1 cellular context compared by ENCODE assay signal in the genomic region with DNA sequence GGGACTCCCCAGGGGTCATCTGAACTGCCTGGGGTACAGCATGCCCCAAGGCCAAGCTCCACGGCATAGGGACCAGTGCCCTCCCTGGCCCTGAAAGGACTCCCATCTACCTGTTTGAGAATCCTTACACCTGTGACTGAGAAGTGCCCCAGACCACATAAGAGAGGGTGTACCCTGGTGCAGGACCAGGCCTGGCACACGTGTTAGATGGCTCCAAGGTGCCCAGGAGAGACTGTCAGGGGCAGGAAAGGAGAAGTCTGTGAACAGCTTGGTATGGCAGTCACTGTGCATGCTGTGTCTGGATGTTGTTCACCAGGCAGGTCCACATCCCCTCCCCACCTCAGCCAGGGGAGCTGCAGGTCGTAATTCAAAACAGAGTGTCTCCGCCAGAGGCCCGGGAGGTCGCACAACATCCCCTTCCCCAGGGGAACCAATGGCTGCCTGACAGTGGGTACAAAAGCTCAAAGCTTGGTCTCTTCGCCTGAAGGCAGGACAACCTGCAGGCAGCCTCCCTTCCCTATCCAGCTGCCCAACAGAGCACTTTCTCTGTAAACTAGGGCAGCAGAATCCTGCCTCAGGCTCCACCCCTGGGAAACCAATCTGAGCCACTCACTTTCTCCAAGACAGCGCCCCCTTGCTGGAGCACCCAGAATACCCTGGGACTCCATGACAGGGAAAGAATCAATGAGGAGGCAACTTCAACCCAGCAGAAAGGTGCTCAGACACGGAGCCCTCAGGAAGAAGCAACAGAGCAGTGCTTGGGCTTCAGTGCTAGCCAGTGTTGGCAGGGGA.
TF ChIP-seq lines count a peak whose summit lies in the region.

No MANE protein-coding gene starts in this region.

TF ChIP-seq in K562, 482 proteins besides CTCF, POLR2A, EP300 and RAD21 (continued from another document):
- TF ChIP-seq, protein P1, sequence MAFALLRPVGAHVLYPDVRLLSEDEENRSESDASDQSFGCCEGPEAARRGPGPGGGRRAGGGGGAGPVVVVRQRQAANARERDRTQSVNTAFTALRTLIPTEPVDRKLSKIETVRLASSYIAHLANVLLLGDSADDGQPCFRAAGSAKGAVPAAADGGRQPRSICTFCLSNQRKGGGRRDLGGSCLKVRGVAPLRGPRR (CRISPR knock-in tag; IDR thresholded peaks at IDR 0.05): no peak
- TF ChIP-seq SMARCA4 (IDR thresholded peaks at IDR 0.05): 0 out of 2 replicates have a peak, but pooled peaks have one; percentile 25
- no peak for TF ChIP-seq GATAD2B (IDR thresholded peaks at IDR 0.05; ENCODE audit: borderline replicate concordance)
- TF ChIP-seq, protein P2, sequence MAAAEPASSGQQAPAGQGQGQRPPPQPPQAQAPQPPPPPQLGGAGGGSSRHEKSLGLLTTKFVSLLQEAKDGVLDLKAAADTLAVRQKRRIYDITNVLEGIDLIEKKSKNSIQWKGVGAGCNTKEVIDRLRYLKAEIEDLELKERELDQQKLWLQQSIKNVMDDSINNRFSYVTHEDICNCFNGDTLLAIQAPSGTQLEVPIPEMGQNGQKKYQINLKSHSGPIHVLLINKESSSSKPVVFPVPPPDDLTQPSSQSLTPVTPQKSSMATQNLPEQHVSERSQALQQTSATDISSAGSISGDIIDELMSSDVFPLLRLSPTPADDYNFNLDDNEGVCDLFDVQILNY (CRISPR knock-in tag; IDR thresholded peaks at IDR 0.05): no peak
- TF ChIP-seq ZNF311 (CRISPR knock-in tag; IDR thresholded peaks at IDR 0.05): no peak
- TF ChIP-seq, protein P3, sequence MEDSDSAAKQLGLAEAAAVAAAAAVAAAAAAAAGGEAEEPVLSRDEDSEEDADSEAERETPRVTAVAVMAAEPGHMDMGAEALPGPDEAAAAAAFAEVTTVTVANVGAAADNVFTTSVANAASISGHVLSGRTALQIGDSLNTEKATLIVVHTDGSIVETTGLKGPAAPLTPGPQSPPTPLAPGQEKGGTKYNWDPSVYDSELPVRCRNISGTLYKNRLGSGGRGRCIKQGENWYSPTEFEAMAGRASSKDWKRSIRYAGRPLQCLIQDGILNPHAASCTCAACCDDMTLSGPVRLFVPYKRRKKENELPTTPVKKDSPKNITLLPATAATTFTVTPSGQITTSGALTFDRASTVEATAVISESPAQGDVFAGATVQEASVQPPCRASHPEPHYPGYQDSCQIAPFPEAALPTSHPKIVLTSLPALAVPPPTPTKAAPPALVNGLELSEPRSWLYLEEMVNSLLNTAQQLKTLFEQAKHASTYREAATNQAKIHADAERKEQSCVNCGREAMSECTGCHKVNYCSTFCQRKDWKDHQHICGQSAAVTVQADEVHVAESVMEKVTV (CRISPR knock-in tag; IDR thresholded peaks at IDR 0.05): no peak
- TF ChIP-seq CBX5 (IDR thresholded peaks at IDR 0.05; ENCODE audit: borderline replicate concordance, low read depth): no peak
- TF ChIP-seq ZNF384 (IDR thresholded peaks at IDR 0.05; ENCODE audit: low read depth, low read length): no peak
- TF ChIP-seq TEAD1 (CRISPR knock-in tag; IDR thresholded peaks at IDR 0.05): peak in 1 of 2 experiments; percentile 41; a peak in 1 of 4 replicates
- TF ChIP-seq ZC3H4 (CRISPR knock-in tag; IDR thresholded peaks at IDR 0.05; ENCODE audit: borderline replicate concordance): 0 out of 2 replicates have a peak, but pooled peaks have one; percentile 43
- no peak for TF ChIP-seq ZZZ3 (IDR thresholded peaks at IDR 0.05)
- no peak for TF ChIP-seq DNMT1 (IDR thresholded peaks at IDR 0.05)
